In genomic region chr9:20242767-20243166, GRCh38 we compare ENCODE assay signal across 8 cellular contexts.
DNase-seq lines count a peak whose midpoint lies in the region; ATAC-seq and TF ChIP-seq lines count a peak whose summit lies in the region.

No MANE protein-coding gene starts in this region.

- intact Hi-C loops in Calu3 (cut with micrococcal nuclease; ENCODE audit: unreplicated experiment) (loop anchor here (10.0 kb wide), 1 partner anchor 48 kb away; no protein-coding TSS in a partner anchor), cardiac septum (cut with DNase I) (no loop called here)

- POLR2A ChIA-PET in activated CD8-positive, alpha-beta T cell treated with anti-CD3 and anti-CD28 coated beads, Interleukin-2, amount 10 ng/mL, durations not matched to agents 7 days and 5 days (lab: Charles Lee) = interaction anchor here (0.6 to 2.4 kb wide), 7 partner anchors 13 to 380 kb away, joined by 3 to 10 read pairs (median 5); partner anchors contain the start of gene MLLT3

- no peak for TF ChIP-seq CTCF in Calu3 (IDR thresholded peaks at IDR 0.05; ENCODE audit: unreplicated experiment)

- H3K27ac Mint-ChIP-seq in activated CD8-positive, alpha-beta T cell treated with anti-CD3 and anti-CD28 coated beads, Interleukin-2, amount 10 ng/mL, durations not matched to agents 7 days and 5 days = peak overlapping the region; percentile 90
- H3K27ac Mint-ChIP-seq in stimulated activated naive CD8-positive, alpha-beta T cell treated with anti-CD3 and anti-CD28 coated beads, Interleukin-15, Interleukin-2, amounts not matched to agents 100 ng/mL and 50 ng/mL, for 24 hours = no peak overlapping the region
- H3K27ac Mint-ChIP-seq in Calu3 (ENCODE audit: unreplicated experiment) = no peak overlapping the region

- H3K9me3 Mint-ChIP-seq in activated CD8-positive, alpha-beta T cell treated with anti-CD3 and anti-CD28 coated beads, Interleukin-2, amount 10 ng/mL, durations not matched to agents 7 days and 5 days (ENCODE audit: insufficient read depth) = peaks cover 24% of the 10 kb centered on the region
- no peaks in the 10 kb centered on the region for H3K9me3 Mint-ChIP-seq in stimulated activated naive CD8-positive, alpha-beta T cell treated with anti-CD3 and anti-CD28 coated beads, Interleukin-15, Interleukin-2, amounts not matched to agents 100 ng/mL and 50 ng/mL, for 24 hours
- H3K9me3 Mint-ChIP-seq in Calu3 (ENCODE audit: low read depth, unreplicated experiment) = no peaks in the 10 kb centered on the region

- peak overlapping the region; percentile 52 for H3K4me3 Mint-ChIP-seq in activated CD8-positive, alpha-beta T cell treated with anti-CD3 and anti-CD28 coated beads, Interleukin-2, amount 10 ng/mL, durations not matched to agents 7 days and 5 days
- H3K4me3 Mint-ChIP-seq in stimulated activated naive CD8-positive, alpha-beta T cell treated with anti-CD3 and anti-CD28 coated beads, Interleukin-15, Interleukin-2, amounts not matched to agents 100 ng/mL and 50 ng/mL, for 24 hours = peak overlapping the region; percentile 38
- no peak overlapping the region for H3K4me3 Mint-ChIP-seq in Calu3 (ENCODE audit: low read depth, unreplicated experiment)

- peaks cover 5% of the 10 kb centered on the region for H3K27me3 Mint-ChIP-seq in activated CD8-positive, alpha-beta T cell treated with anti-CD3 and anti-CD28 coated beads, Interleukin-2, amount 10 ng/mL, durations not matched to agents 7 days and 5 days (ENCODE audit: low read depth)
- H3K27me3 Mint-ChIP-seq in stimulated activated naive CD8-positive, alpha-beta T cell treated with anti-CD3 and anti-CD28 coated beads, Interleukin-15, Interleukin-2, amounts not matched to agents 100 ng/mL and 50 ng/mL, for 24 hours = peaks cover 25% of the 10 kb centered on the region
- H3K27me3 Mint-ChIP-seq in Calu3 (ENCODE audit: unreplicated experiment) = peaks cover 38% of the 10 kb centered on the region

- peaks cover 87% of the 10 kb centered on the region for H3K4me1 Mint-ChIP-seq in activated CD8-positive, alpha-beta T cell treated with anti-CD3 and anti-CD28 coated beads, Interleukin-2, amount 10 ng/mL, durations not matched to agents 7 days and 5 days (ENCODE audit: low read depth)
- peaks cover 54% of the 10 kb centered on the region for H3K4me1 Mint-ChIP-seq in stimulated activated naive CD8-positive, alpha-beta T cell treated with anti-CD3 and anti-CD28 coated beads, Interleukin-15, Interleukin-2, amounts not matched to agents 100 ng/mL and 50 ng/mL, for 24 hours (ENCODE audit: low read depth)
- H3K4me1 Mint-ChIP-seq in Calu3 (ENCODE audit: low read depth, unreplicated experiment) = no peaks in the 10 kb centered on the region

- CTCF ChIA-PET in activated CD8-positive, alpha-beta T cell treated with anti-CD3 and anti-CD28 coated beads, Interleukin-2, amount 10 ng/mL, durations not matched to agents 7 days and 5 days (lab: Charles Lee) = interaction anchor here (0.8 to 2.5 kb wide), 7 partner anchors 11 to 698 kb away, joined by 3 to 11 read pairs (median 4); no protein-coding TSS in a partner anchor
- CTCF ChIA-PET in Calu3 (lab: Charles Lee) = no interaction called here

- BruUV-seq in Calu3 (replicated peaks; lab: Mats Ljungman, UMichigan) = no TSS peak

- DNase-seq in activated T-cell treated with anti-CD3 and anti-CD28 coated beads for 24 hours (ENCODE audit: low read depth) (peak; percentile 31), Calu3 (no peak), cardiac septum (ENCODE audit: low spot score) (no peak), NCI-H774 (lab: John Stamatoyannopoulos, UW) (no peak)
- no peak for DNase-seq in activated T-cell treated with anti-CD3 and anti-CD28 coated beads, Interleukin-2, amount 50 U/mL, for 48 hours
- peak; percentile 86 for DNase-seq in activated CD8-positive, alpha-beta T cell treated with anti-CD3 and anti-CD28 coated beads, Interleukin-2, amount 10 ng/mL, durations not matched to agents 7 days and 5 days

- peak; percentile 82 for ATAC-seq in HG03103 (IDR thresholded peaks at IDR 0.05; ENCODE audit: low read depth, unreplicated experiment)
- ATAC-seq in activated CD8-positive, alpha-beta T cell treated with anti-CD3 and anti-CD28 coated beads, Interleukin-2, amount 10 ng/mL, durations not matched to agents 7 days and 5 days = peak; percentile 90

- peaks cover 69% of the 10 kb centered on the region for H3K36me3 Mint-ChIP-seq in activated CD8-positive, alpha-beta T cell treated with anti-CD3 and anti-CD28 coated beads, Interleukin-2, amount 10 ng/mL, durations not matched to agents 7 days and 5 days (ENCODE audit: low read depth)
- H3K36me3 Mint-ChIP-seq in stimulated activated naive CD8-positive, alpha-beta T cell treated with anti-CD3 and anti-CD28 coated beads, Interleukin-15, Interleukin-2, amounts not matched to agents 100 ng/mL and 50 ng/mL, for 24 hours (ENCODE audit: low read depth) = no peaks in the 10 kb centered on the region
- no peaks in the 10 kb centered on the region for H3K36me3 Mint-ChIP-seq in Calu3 (ENCODE audit: insufficient read depth, unreplicated experiment)

Comparison
In these comparisons a context has a peak if more than half of its experiments do, and no peak if none do; other contexts are left out.
1. DNase-seq: peak in activated T-cell treated with anti-CD3 and anti-CD28 coated beads for 24 hours (single experiment) and activated CD8-positive, alpha-beta T cell treated with anti-CD3 and anti-CD28 coated beads, Interleukin-2, amount 10 ng/mL, durations not matched to agents 7 days and 5 days (single experiment); none in activated T-cell treated with anti-CD3 and anti-CD28 coated beads, Interleukin-2, amount 50 U/mL, for 48 hours (0 of 2), Calu3 (single experiment), cardiac septum (single experiment) and NCI-H774 (single experiment).